In the genomic region with DNA sequence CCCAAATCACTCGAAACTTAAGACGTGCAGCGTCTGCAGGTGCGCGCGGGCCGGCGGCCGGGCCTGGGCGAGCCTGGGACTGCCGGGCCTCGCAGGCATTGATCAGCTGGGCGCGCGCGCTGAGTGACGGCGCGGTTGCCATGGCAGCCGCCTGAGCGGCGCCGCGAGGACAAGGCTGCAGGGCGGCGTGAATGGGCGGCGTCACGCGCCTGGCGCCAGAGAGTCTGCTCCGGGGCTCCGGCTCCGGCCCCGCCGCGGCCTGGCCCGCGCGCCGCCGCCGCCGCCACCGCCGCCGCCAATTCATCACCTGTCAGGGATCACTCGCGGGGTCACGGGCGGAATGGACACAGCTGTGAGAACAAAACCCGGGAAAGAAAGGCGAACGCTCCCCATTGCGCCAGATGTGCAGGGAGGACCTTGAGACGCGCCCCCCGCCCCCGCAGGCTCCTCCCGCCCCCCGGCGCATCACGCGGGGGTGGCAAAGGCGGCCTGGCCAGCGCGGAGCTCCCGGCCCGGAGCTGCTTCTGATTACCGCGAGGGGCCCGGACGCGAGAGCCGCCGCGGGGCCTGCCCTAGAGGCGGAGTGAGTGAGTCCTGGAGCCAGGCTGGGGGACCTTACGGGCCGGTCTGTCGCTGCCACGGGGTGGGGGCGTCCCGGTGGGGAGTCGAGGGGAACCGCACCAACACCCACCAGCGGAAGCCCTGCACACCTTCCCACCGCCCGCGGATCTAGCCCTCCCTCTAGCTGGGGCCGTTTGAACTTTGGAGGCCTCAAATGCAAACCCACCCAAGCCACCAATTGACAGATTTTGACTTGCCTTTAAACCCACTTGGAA, we compare ENCODE assay signal across 8 cellular contexts. TPM values are rescaled to one million over a fixed set of nuclear protein-coding genes. Genes with fewer than 3 reads are reported as not detected.
DNase-seq lines count a peak whose midpoint lies in the region; TF ChIP-seq lines count a peak whose summit lies in the region.

No MANE protein-coding gene starts in this region.

- H3K27ac ChIP-seq in MM.1S (ENCODE audit: low read length): peak overlapping the region; percentile 36; the same call in 1 of the 2 replicates

- H3K27me3 ChIP-seq in HAP-1 (ENCODE audit: low read depth): no peaks in the 10 kb centered on the region
- H3K27me3 ChIP-seq in MM.1S (replicated peaks; ENCODE audit: insufficient read depth, low read length): no peaks in the 10 kb centered on the region

- DNase-seq in EH (ENCODE audit: low read depth) (peak; percentile 92), HAP-1 (ENCODE audit: low spot score in 2 of 2) (peak; percentile 88 to 94), MM.1S (peak; percentile 97), SHP77 (lab: John Stamatoyannopoulos, UW) (peak; percentile 97 to 98), activated gamma-delta T cell treated with Interleukin-2 at 50 U/mL for 16 hours (peak; percentile 77), foreskin fibroblast (peak; percentile 92 to 98), neural crest cell (ENCODE audit: low read depth, low spot score) (peak; percentile 75), stromal cell of bone marrow (ENCODE audit: low read depth) (peak; percentile 91)

- peaks cover 6% of the 10 kb centered on the region; the same call in 1 of the 2 replicates for H3K9me3 ChIP-seq in HAP-1
- no peaks in the 10 kb centered on the region for H3K9me3 ChIP-seq in MM.1S (replicated peaks; ENCODE audit: insufficient read depth, low read length)

- H4K20me1 ChIP-seq in MM.1S (ENCODE audit: insufficient read depth, low read length): no peaks in the 10 kb centered on the region

- H3K4me2 ChIP-seq in MM.1S (ENCODE audit: low read depth, low read length): peak overlapping the region; percentile 60; the same call in 1 of the 2 replicates

- no peaks in the 10 kb centered on the region for H3K9me2 ChIP-seq in MM.1S (replicated peaks; ENCODE audit: insufficient read depth, low read length)

- H3F3A ChIP-seq in MM.1S (ENCODE audit: insufficient read depth, low read length): peaks cover 24% of the 10 kb centered on the region

- peaks cover 75% of the 10 kb centered on the region for H3K27me3 Mint-ChIP-seq in neural crest cell (ENCODE audit: low read depth)

- H2AFZ ChIP-seq in MM.1S (ENCODE audit: low read length): peak overlapping the region; percentile 64

- no peak overlapping the region for H3K27ac Mint-ChIP-seq in neural crest cell (ENCODE audit: unreplicated experiment)

- peak overlapping the region; percentile 41; the same call in 1 of the 2 replicates for H3K9ac ChIP-seq in MM.1S (ENCODE audit: low read length)

- in situ Hi-C loops in HAP-1 (cut with MboI; ENCODE audit: low sequenced_read_pairs): loop anchor here (25.0 kb wide), 1 partner anchor 1467 kb away; no protein-coding TSS in a partner anchor

- H3K4me3 Mint-ChIP-seq in neural crest cell: peak overlapping the region; percentile 85

- peaks cover 6% of the 10 kb centered on the region for H3K9me3 Mint-ChIP-seq in neural crest cell

- peaks cover 6% of the 10 kb centered on the region for H3K36me3 Mint-ChIP-seq in neural crest cell (ENCODE audit: low read depth)

- H3K4me3 ChIP-seq in HAP-1: peak overlapping the region; percentile 47
- peak overlapping the region; percentile 55 for H3K4me3 ChIP-seq in MM.1S (ENCODE audit: low read length)
- peak overlapping the region; percentile 54 to 74 for H3K4me3 ChIP-seq in foreskin fibroblast (ENCODE audit: low read depth in 1 of 2, low read length in 2 of 2)

- TF ChIP-seq CTCF in MM.1S (IDR thresholded peaks at IDR 0.05; ENCODE audit: low read length) (no peak), foreskin fibroblast (IDR thresholded peaks at IDR 0.05; ENCODE audit: low read depth, low read length) (peak; percentile 5), neural crest cell (conservative IDR thresholded peaks at IDR 0.05) (peak; percentile 20)

- H3K4me1 ChIP-seq in HAP-1: peaks cover 29% of the 10 kb centered on the region
- H3K4me1 ChIP-seq in MM.1S (ENCODE audit: low read length): peaks cover 20% of the 10 kb centered on the region

- H3K36me3 ChIP-seq in HAP-1 (replicated peaks) (no peaks in the 10 kb centered on the region), MM.1S (replicated peaks; ENCODE audit: insufficient read depth, low read length) (no peaks in the 10 kb centered on the region)

- H3K79me2 ChIP-seq in MM.1S (ENCODE audit: low read length): peaks cover 19% of the 10 kb centered on the region

- H3K4me1 Mint-ChIP-seq in neural crest cell: peaks cover 59% of the 10 kb centered on the region

RNA-seq across cellular contexts. Expression of a gene that starts 2.9 kb away (rescaled TPM):
- total RNA-seq in neural crest cell: 44.1 and 46.1 TPM in 2 replicates

Comparison
In these comparisons a context has a peak if more than half of its experiments do, and no peak if none do; other contexts are left out.
1. Peak in every context shown above with its lines: DNase-seq, H3K4me3 ChIP-seq and H3K27ac ChIP-seq.